ENCODE assay signal across 1 cellular context in the genomic region with DNA sequence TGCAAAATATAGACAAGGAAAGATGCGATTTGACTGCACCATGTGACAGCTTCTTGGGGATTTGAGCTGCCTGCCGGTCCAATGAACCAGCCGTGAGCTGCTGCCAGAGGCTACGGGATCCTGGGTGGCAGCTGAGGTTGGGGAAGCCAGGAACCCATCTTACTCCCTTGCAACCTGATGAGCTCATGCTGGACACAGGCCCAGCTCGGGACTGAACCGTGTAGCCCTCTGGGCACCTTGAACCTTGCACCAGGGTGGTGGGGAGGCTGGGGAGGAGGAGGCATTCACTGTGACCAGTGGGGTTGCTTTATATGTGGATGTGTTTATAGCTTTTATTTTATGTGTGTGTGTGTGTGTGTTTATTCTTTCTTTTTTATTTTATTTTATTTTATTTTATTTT.
TF ChIP-seq lines count a peak whose summit lies in the region.

No MANE protein-coding gene starts in this region.

TF ChIP-seq in SK-N-SH treated with all-trans-retinoic acid at 6 μM for 48 hours, 23 proteins besides CTCF, POLR2A, EP300 and RAD21 (continued from another document):
- TF ChIP-seq, protein P1, sequence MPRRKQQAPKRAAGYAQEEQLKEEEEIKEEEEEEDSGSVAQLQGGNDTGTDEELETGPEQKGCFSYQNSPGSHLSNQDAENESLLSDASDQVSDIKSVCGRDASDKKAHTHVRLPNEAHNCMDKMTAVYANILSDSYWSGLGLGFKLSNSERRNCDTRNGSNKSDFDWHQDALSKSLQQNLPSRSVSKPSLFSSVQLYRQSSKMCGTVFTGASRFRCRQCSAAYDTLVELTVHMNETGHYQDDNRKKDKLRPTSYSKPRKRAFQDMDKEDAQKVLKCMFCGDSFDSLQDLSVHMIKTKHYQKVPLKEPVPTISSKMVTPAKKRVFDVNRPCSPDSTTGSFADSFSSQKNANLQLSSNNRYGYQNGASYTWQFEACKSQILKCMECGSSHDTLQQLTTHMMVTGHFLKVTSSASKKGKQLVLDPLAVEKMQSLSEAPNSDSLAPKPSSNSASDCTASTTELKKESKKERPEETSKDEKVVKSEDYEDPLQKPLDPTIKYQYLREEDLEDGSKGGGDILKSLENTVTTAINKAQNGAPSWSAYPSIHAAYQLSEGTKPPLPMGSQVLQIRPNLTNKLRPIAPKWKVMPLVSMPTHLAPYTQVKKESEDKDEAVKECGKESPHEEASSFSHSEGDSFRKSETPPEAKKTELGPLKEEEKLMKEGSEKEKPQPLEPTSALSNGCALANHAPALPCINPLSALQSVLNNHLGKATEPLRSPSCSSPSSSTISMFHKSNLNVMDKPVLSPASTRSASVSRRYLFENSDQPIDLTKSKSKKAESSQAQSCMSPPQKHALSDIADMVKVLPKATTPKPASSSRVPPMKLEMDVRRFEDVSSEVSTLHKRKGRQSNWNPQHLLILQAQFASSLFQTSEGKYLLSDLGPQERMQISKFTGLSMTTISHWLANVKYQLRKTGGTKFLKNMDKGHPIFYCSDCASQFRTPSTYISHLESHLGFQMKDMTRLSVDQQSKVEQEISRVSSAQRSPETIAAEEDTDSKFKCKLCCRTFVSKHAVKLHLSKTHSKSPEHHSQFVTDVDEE (CRISPR knock-in tag; IDR thresholded peaks at IDR 0.05): no peak
- TF ChIP-seq ZFP30 (CRISPR knock-in tag; IDR thresholded peaks at IDR 0.05) (no peak), ISL1 (CRISPR knock-in tag; IDR thresholded peaks at IDR 0.05) (no peak), SNAI2 (CRISPR knock-in tag; IDR thresholded peaks at IDR 0.05) (no peak), ZFP3 (CRISPR knock-in tag; IDR thresholded peaks at IDR 0.05) (no peak), ZNF8 (CRISPR knock-in tag; IDR thresholded peaks at IDR 0.05) (no peak)
- TF ChIP-seq, protein P2, sequence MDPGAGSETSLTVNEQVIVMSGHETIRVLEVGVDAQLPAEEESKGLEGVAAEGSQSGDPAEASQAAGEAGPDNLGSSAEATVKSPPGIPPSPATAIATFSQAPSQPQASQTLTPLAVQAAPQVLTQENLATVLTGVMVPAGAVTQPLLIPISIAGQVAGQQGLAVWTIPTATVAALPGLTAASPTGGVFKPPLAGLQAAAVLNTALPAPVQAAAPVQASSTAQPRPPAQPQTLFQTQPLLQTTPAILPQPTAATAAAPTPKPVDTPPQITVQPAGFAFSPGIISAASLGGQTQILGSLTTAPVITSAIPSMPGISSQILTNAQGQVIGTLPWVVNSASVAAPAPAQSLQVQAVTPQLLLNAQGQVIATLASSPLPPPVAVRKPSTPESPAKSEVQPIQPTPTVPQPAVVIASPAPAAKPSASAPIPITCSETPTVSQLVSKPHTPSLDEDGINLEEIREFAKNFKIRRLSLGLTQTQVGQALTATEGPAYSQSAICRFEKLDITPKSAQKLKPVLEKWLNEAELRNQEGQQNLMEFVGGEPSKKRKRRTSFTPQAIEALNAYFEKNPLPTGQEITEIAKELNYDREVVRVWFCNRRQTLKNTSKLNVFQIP (CRISPR knock-in tag; IDR thresholded peaks at IDR 0.05; ENCODE audit: borderline replicate concordance, low read depth): no peak
